In the genomic region with DNA sequence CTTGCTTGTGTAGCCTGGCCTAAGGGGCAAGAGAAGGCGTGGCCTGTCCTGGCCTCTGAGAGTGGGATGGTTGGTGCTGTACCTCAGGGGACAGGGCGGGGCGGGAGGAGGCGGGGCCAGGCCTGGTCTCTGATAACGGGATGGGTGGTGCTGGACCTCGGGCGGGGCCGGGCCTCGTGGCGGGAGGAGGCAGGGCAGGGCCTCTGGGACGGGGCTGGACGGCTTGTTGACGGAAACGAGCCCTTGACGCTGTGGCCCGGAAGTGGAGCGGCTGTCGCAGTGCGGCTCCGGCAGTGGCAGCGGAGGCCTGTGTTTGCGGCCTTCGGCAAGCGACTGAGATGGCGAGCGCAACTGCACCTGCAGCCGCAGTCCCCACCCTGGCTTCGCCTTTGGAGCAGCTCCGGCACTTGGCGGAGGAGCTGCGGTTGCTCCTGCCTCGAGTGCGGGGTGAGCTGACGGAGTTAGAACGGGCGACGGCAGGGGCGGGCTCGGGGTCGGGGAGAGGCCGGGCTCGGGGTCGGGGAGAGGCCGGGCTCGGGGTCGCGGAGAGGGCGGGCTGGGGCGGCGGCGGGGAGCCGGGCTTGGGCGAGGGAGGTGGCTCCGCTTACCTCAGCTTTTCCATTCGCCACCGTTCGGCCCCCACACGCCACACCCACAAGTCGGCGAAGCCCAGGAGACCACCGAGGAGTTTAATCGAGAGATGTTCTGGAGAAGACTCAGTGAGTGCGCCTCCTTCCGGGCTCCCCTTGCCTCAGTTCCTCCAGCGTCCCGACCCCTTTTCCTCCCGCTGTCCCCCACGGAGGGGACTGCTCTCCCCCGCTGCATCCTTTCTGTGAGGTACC, we compare ENCODE assay signal across 8 cellular contexts. TPM values are rescaled to one million over a fixed set of nuclear protein-coding genes. Genes with fewer than 3 reads are reported as not detected.
A peak's percentile ranks its signal among the peaks of the same experiment; 100 is the strongest.
DNase-seq lines count a peak whose midpoint lies in the region; ATAC-seq lines count a peak whose summit lies in the region.

TSS of gene CCNDBP1 (plus strand) at position 243 of the 842 bp plus-strand sequence. CDS start at position 339, 96 bp downstream.

- H3K36me3 Mint-ChIP-seq in activated T-helper 1 cell treated with anti-CD3 and anti-CD28 coated beads, Interleukin-12 subunit alpha, Interleukin-12 subunit beta, Interleukin-2, Interleukin-4 antibody, amounts not matched to agents 30 ng/mL and 10 ng/mL and 1 ng/mL, durations not matched to agents 14 hours and 24 hours and 36 hours (ENCODE audit: low read depth): peaks cover 35% of the 10 kb centered on the region
- H3K36me3 Mint-ChIP-seq in naive B cell: peaks cover under 1 to 19% of the 10 kb centered on the region in 2 donors
- H3K36me3 Mint-ChIP-seq in stimulated activated naive B cell treated with anti-CD40 and anti-IgM and Interleukin-4, amounts not matched to agents 10 μg/mL and 1 μg/mL and 100 μg/mL, for 72 hours: peaks cover 15 to 26% of the 10 kb centered on the region in 2 donors

- peak within 1 kb of the TSS; percentile 96 for H3K4me3 Mint-ChIP-seq in activated T-helper 1 cell treated with anti-CD3 and anti-CD28 coated beads, Interleukin-12 subunit alpha, Interleukin-12 subunit beta, Interleukin-2, Interleukin-4 antibody, amounts not matched to agents 30 ng/mL and 10 ng/mL and 1 ng/mL, durations not matched to agents 14 hours and 24 hours and 36 hours
- peak within 1 kb of the TSS; percentile 94 to 97 (median 96) for H3K4me3 Mint-ChIP-seq in naive B cell
- peak within 1 kb of the TSS; percentile 97 to 99 for H3K4me3 Mint-ChIP-seq in stimulated activated naive B cell treated with anti-CD40 and anti-IgM and Interleukin-4, amounts not matched to agents 10 μg/mL and 1 μg/mL and 100 μg/mL, for 72 hours

- DNase-seq in Daoy (ENCODE audit: low read depth) (peak; percentile 94), RPMI8226 (peak; percentile 92), fibroblast of gingiva (ENCODE audit: low read depth) (peak; percentile 85), naive B cell (peak; percentile 89)
- DNase-seq in Jurkat, Clone E6-1 (ENCODE audit: low read depth, low spot score): peak; percentile 60
- peak; percentile 88 for DNase-seq in activated T-helper 1 cell treated with anti-CD3 and anti-CD28 coated beads, Interleukin-12 subunit alpha, Interleukin-12 subunit beta, Interleukin-2, Interleukin-4 antibody, amounts not matched to agents 30 ng/mL and 10 ng/mL and 1 ng/mL, durations not matched to agents 14 hours and 24 hours and 36 hours (ENCODE audit: low spot score)
- peak; percentile 94 for DNase-seq in stimulated activated naive B cell treated with anti-CD40 and anti-IgM and Interleukin-4, amounts not matched to agents 10 μg/mL and 1 μg/mL and 100 μg/mL, for 72 hours

- intact Hi-C loops in activated T-helper 1 cell treated with anti-CD3 and anti-CD28 coated beads, Interleukin-12 subunit alpha, Interleukin-12 subunit beta, Interleukin-2, Interleukin-4 antibody, amounts not matched to agents 30 ng/mL and 10 ng/mL and 1 ng/mL, durations not matched to agents 14 hours and 24 hours and 36 hours (cut with micrococcal nuclease): loop anchor here (1.0 to 5.0 kb wide), 7 partner anchors 52 to 325 kb away; partner anchors contain the start of genes LCMT2, TMEM62, TP53BP1 and TUBGCP4

- peak within 1 kb of the TSS; percentile 92 for H3K27ac Mint-ChIP-seq in activated T-helper 1 cell treated with anti-CD3 and anti-CD28 coated beads, Interleukin-12 subunit alpha, Interleukin-12 subunit beta, Interleukin-2, Interleukin-4 antibody, amounts not matched to agents 30 ng/mL and 10 ng/mL and 1 ng/mL, durations not matched to agents 14 hours and 24 hours and 36 hours
- peak within 1 kb of the TSS; percentile 95 to 99 (median 97) for H3K27ac Mint-ChIP-seq in naive B cell
- peak within 1 kb of the TSS; percentile 99 for H3K27ac Mint-ChIP-seq in stimulated activated naive B cell treated with anti-CD40 and anti-IgM and Interleukin-4, amounts not matched to agents 10 μg/mL and 1 μg/mL and 100 μg/mL, for 72 hours

- peaks cover 31% of the 10 kb centered on the region for H3K4me1 Mint-ChIP-seq in activated T-helper 1 cell treated with anti-CD3 and anti-CD28 coated beads, Interleukin-12 subunit alpha, Interleukin-12 subunit beta, Interleukin-2, Interleukin-4 antibody, amounts not matched to agents 30 ng/mL and 10 ng/mL and 1 ng/mL, durations not matched to agents 14 hours and 24 hours and 36 hours (ENCODE audit: low read depth)
- peaks cover 30 to 41% (median 31%) of the 10 kb centered on the region in 3 donors for H3K4me1 Mint-ChIP-seq in naive B cell
- peaks cover 18 to 39% of the 10 kb centered on the region in 2 donors for H3K4me1 Mint-ChIP-seq in stimulated activated naive B cell treated with anti-CD40 and anti-IgM and Interleukin-4, amounts not matched to agents 10 μg/mL and 1 μg/mL and 100 μg/mL, for 72 hours

- H3K4me3 ChIP-seq in Jurkat, Clone E6-1 (ENCODE audit: low read length): peak within 1 kb of the TSS; percentile 70

- ATAC-seq in GM21619 (IDR thresholded peaks at IDR 0.05; ENCODE audit: unreplicated experiment): peak; percentile 92
- peak; percentile 86 to 87 for ATAC-seq in naive B cell (ENCODE audit: low read depth in 2 of 2)
- ATAC-seq in stimulated activated naive B cell treated with anti-CD40 and anti-IgM and Interleukin-4, amounts not matched to agents 10 μg/mL and 1 μg/mL and 100 μg/mL, for 72 hours (replicated peaks): peak; percentile 96 to 97

- no peaks in the 10 kb centered on the region for H3K9me3 Mint-ChIP-seq in activated T-helper 1 cell treated with anti-CD3 and anti-CD28 coated beads, Interleukin-12 subunit alpha, Interleukin-12 subunit beta, Interleukin-2, Interleukin-4 antibody, amounts not matched to agents 30 ng/mL and 10 ng/mL and 1 ng/mL, durations not matched to agents 14 hours and 24 hours and 36 hours
- H3K9me3 Mint-ChIP-seq in naive B cell: no peaks in the 10 kb centered on the region
- H3K9me3 Mint-ChIP-seq in stimulated activated naive B cell treated with anti-CD40 and anti-IgM and Interleukin-4, amounts not matched to agents 10 μg/mL and 1 μg/mL and 100 μg/mL, for 72 hours: no peaks in the 10 kb centered on the region

- no peaks in the 10 kb centered on the region for H3K27me3 Mint-ChIP-seq in activated T-helper 1 cell treated with anti-CD3 and anti-CD28 coated beads, Interleukin-12 subunit alpha, Interleukin-12 subunit beta, Interleukin-2, Interleukin-4 antibody, amounts not matched to agents 30 ng/mL and 10 ng/mL and 1 ng/mL, durations not matched to agents 14 hours and 24 hours and 36 hours (ENCODE audit: insufficient read depth)
- H3K27me3 Mint-ChIP-seq in naive B cell: no peaks in the 10 kb centered on the region
- no peaks in the 10 kb centered on the region for H3K27me3 Mint-ChIP-seq in stimulated activated naive B cell treated with anti-CD40 and anti-IgM and Interleukin-4, amounts not matched to agents 10 μg/mL and 1 μg/mL and 100 μg/mL, for 72 hours

RNA-seq across cellular contexts. Expression of gene CCNDBP1, which starts in this region (rescaled TPM):
- 38.5 and 59.3 TPM in 2 replicates for total RNA-seq in Daoy (2014; rRNA removed; shearing (Covaris generic))
- polyA plus RNA-seq in Jurkat, Clone E6-1 (2012; ENCODE audit: insufficient read depth, insufficient read length): 53.3 TPM
- total RNA-seq in activated T-helper 1 cell treated with anti-CD3 and anti-CD28 coated beads, Interleukin-12 subunit alpha, Interleukin-12 subunit beta, Interleukin-2, Interleukin-4 antibody, amounts not matched to agents 30 ng/mL and 10 ng/mL and 1 ng/mL, durations not matched to agents 14 hours and 24 hours and 36 hours: 57.7 and 60.2 TPM in 2 replicates
- 100 to 1,000 TPM; 188 to 255 (median 234) TPM for polyA plus RNA-seq in naive B cell (ENCODE audit: low read depth in 6 of 6)

Comparison
In these comparisons a context has a peak if more than half of its experiments do, and no peak if none do; other contexts are left out.
1. Peak in every context shown above with its lines: DNase-seq, ATAC-seq and H3K4me3 ChIP-seq.